ENCODE assay signal across 8 cellular contexts in genomic region chr11:12066056-12066798, GRCh38. TPM values are rescaled to one million over a fixed set of nuclear protein-coding genes. Genes with fewer than 3 reads are reported as not detected.
DNase-seq lines count a peak whose midpoint lies in the region; ATAC-seq, FAIRE-seq and TF ChIP-seq lines count a peak whose summit lies in the region.

No MANE protein-coding gene starts in this region.

- H3K27ac ChIP-seq in psoas muscle: peak overlapping the region; percentile 92

- TF ChIP-seq POLR2A in GM12891 (IDR thresholded peaks at IDR 0.05; ENCODE audit: low read depth, low read length): no peak

- H3K36me3 ChIP-seq in psoas muscle (ENCODE audit: insufficient read depth in 1 of 2, low read depth in 1 of 2): no peaks in the 10 kb centered on the region

- H3K4me1 ChIP-seq in psoas muscle: peaks cover 30% of the 10 kb centered on the region

- H3K4me3 ChIP-seq in fibroblast of the aortic adventitia (ENCODE audit: low read depth, low read length): no peak overlapping the region
- H3K4me3 ChIP-seq in psoas muscle: no peak overlapping the region

- no peak for FAIRE-seq in GM12891 (lab: Jason Lieb, UNC)

- DNase-seq in GM03348 (ENCODE audit: low spot score) (peak; percentile 76), RKO (ENCODE audit: low spot score) (peak; percentile 94), fibroblast of the aortic adventitia (ENCODE audit: low read depth) (peak; percentile 89), psoas muscle (peak in 1 of 2 donors; percentile 62), GM12891 (ENCODE audit: insufficient read length, low spot score) (no peak)

- H3K9me3 ChIP-seq in psoas muscle: no peaks in the 10 kb centered on the region

- WGBS in psoas muscle, 3 donors: 36 to 72% (median 49%) methylated on average over 7 of the region's 7 CpGs

- intact Hi-C loops in psoas muscle (cut with DNase I): no loop called here

- ATAC-seq in psoas muscle (peak; percentile 85 to 92 (median 87)), HG02970 (IDR thresholded peaks at IDR 0.05; ENCODE audit: low FRiP score, unreplicated experiment) (no peak), HG03442 (IDR thresholded peaks at IDR 0.05; ENCODE audit: unreplicated experiment) (no peak), GM19035 (IDR thresholded peaks at IDR 0.05; ENCODE audit: unreplicated experiment) (no peak)

- no peaks in the 10 kb centered on the region for H3K27me3 ChIP-seq in psoas muscle (ENCODE audit: insufficient read depth in 3 of 3, low read length in 2 of 3)

- TF ChIP-seq CTCF in fibroblast of the aortic adventitia (IDR thresholded peaks at IDR 0.05; ENCODE audit: insufficient read depth, low read length) (no peak), psoas muscle (IDR thresholded peaks at IDR 0.05) (no peak)

TF ChIP-seq in GM12891, 5 proteins besides CTCF, POLR2A, EP300 and RAD21:
- no peak for TF ChIP-seq POLR2AphosphoS5 (IDR thresholded peaks at IDR 0.05; ENCODE audit: low read depth, low read length)
- TF ChIP-seq TAF1 (IDR thresholded peaks at IDR 0.05; ENCODE audit: low read depth, low read length): no peak
- TF ChIP-seq PAX5 (IDR thresholded peaks at IDR 0.05; ENCODE audit: insufficient read depth, low read length, severe bottlenecking): no peak
- TF ChIP-seq POU2F2 (IDR thresholded peaks at IDR 0.05; ENCODE audit: low read depth, low read length): no peak
- no peak for TF ChIP-seq SPI1 (IDR thresholded peaks at IDR 0.05; ENCODE audit: low read depth, low read length)

RNA-seq across cellular contexts. Expression of gene MICAL2, which starts 44.2 kb away (rescaled TPM):
- total RNA-seq in fibroblast of the aortic adventitia (ENCODE audit: low replicate concordance) (31.9 and 146 TPM in 2 replicates), psoas muscle (10 to 100 TPM; 14.0 to 45.7 (median 29.0) TPM)
- 10 to 100 TPM in 2 of 3 donors, 1 to 10 TPM in 1; 6.8 to 15.0 (median 11.7) TPM for polyA plus RNA-seq in psoas muscle
- polyA plus RNA-seq in GM12891 (2012; ENCODE audit: low read depth, missing spikeins): 3.4 TPM

RNA-seq across cellular contexts. Expression of gene DKK3, which starts 57.8 kb away (rescaled TPM):
- total RNA-seq in fibroblast of the aortic adventitia (ENCODE audit: low replicate concordance): 94.3 and 334 TPM in 2 replicates
- 10 to 100 TPM in 1 of 4 donors, 1 to 10 TPM in 3; 3.6 to 10.5 (median 5.0) TPM for total RNA-seq in psoas muscle
- polyA plus RNA-seq in psoas muscle: 1 to 10 TPM; 2.8 to 4.1 (median 3.0) TPM
- polyA plus RNA-seq in GM12891 (2012; ENCODE audit: low read depth, missing spikeins): 0.23 TPM

Comparison
In these comparisons a context has a peak if more than half of its experiments do, and no peak if none do; other contexts are left out.
1. ATAC-seq: peak in psoas muscle (4 of 4); none in HG02970 (single experiment), HG03442 (single experiment) and GM19035 (single experiment).